Comparison of ENCODE assay signal across 29 cellular contexts in genomic region chrX:133177202-133177601, GRCh38. TPM values are rescaled to one million over a fixed set of nuclear protein-coding genes. Genes with fewer than 3 reads are reported as not detected.
"Had no signal": no experiment of that assay in that cellular context is flagged by ENCODE, and none has a peak within 500 bp of the region (broad histone marks: within the 10 kb centered on the region; RNA-seq: fewer than 3 reads in every experiment).

No MANE protein-coding gene starts in this region.

- ATAC-seq: activated CD8-positive, alpha-beta T cell treated with anti-CD3 and anti-CD28 coated beads for 36 hours; activated T-cell treated with anti-CD3 and anti-CD28 coated beads, Interleukin-2, amount 50 U/mL, for 4 hours; activated T-helper 17 cell treated with anti-CD3 and anti-CD28 coated beads, Interleukin-2, amount 50 U/mL, for 72 hours; body of pancreas; gastroesophageal sphincter; heart right ventricle; WTC11 had no signal

- DNase-seq: activated CD4-positive, alpha-beta T cell treated with anti-CD3 and anti-CD28 coated beads for 48 hours; activated CD4-positive, alpha-beta T cell treated with anti-CD3 and anti-CD28 coated beads, Interleukin-2, amount 50 U/mL, for 1 hour; activated CD4-positive, alpha-beta T cell treated with anti-CD3 and anti-CD28 coated beads, Interleukin-2, amount 50 U/mL, for 48 hours; activated CD8-positive, alpha-beta memory T cell treated with anti-CD3 and anti-CD28 coated beads for 24 hours; activated CD8-positive, alpha-beta T cell treated with anti-CD3 and anti-CD28 coated beads for 36 hours; activated effector memory CD4-positive, alpha-beta T cell treated with Interleukin-2 at 50 U/mL for 16 hours; activated gamma-delta T cell treated with Interleukin-2 at 50 U/mL for 16 hours; activated naive CD4-positive, alpha-beta T cell treated with anti-CD3 and anti-CD28 coated beads, Interleukin-2, amount 50 U/mL, for 16 hours; activated naive CD4-positive, alpha-beta T cell treated with Interleukin-2 at 50 U/mL for 16 hours; activated T-cell treated with anti-CD3 and anti-CD28 coated beads, Interleukin-2, amount 50 U/mL, for 4 hours; amygdala; aorta; body of pancreas; caudate nucleus; effector CD8-positive, alpha-beta T cell; esophagus squamous epithelium; foreskin melanocyte; heart right ventricle; T-helper 2 cell had no signal

RNA-seq across cellular contexts. Expression of gene TFDP3, which starts 41.0 kb away (rescaled TPM):
- total RNA-seq: activated CD8-positive, alpha-beta T cell treated with anti-CD3 and anti-CD28 coated beads for 36 hours; activated T-cell treated with anti-CD3 and anti-CD28 coated beads, Interleukin-2, amount 50 U/mL, for 4 hours; activated T-helper 17 cell treated with anti-CD3 and anti-CD28 coated beads, Interleukin-2, amount 50 U/mL, for 72 hours; aorta; body of pancreas; chondrocyte; dermis microvascular lymphatic vessel endothelial cell; endothelial cell of umbilical vein; esophagus squamous epithelium; fibroblast of lung; fibroblast of villous mesenchyme; glomerular endothelial cell; heart right ventricle; hepatocyte; WTC11 had no signal
